Comparison of ENCODE assay signal across 8 cellular contexts in genomic region chr16:21950782-21951521, GRCh38. TPM values are rescaled to one million over a fixed set of nuclear protein-coding genes. Genes with fewer than 3 reads are reported as not detected.
DNase-seq lines count a peak whose midpoint lies in the region; ATAC-seq and TF ChIP-seq lines count a peak whose summit lies in the region.

No MANE protein-coding gene starts in this region.

- H3K27ac Mint-ChIP-seq in Caco-2 (ENCODE audit: unreplicated experiment) (no peak overlapping the region), T-helper 17 cell (peak overlapping the region; percentile 100)

- ATAC-seq in T-helper 17 cell (no peak), esophagus mucosa (no peak)

- no TSS peak for BruUV-seq in Caco-2 (replicated peaks; lab: Mats Ljungman, UMichigan)

- H3K79me2 ChIP-seq in fibroblast of lung (ENCODE audit: control insufficient read depth, insufficient read depth, low read length), result peaks cover 40% of the 10 kb centered on the region

- no peak overlapping the region for H3K4me2 ChIP-seq in fibroblast of lung (ENCODE audit: extremely low read depth, insufficient read depth, low read length)

- H3K4me3 Mint-ChIP-seq in Caco-2 (ENCODE audit: unreplicated experiment) (peak overlapping the region; percentile 99), T-helper 17 cell (peak overlapping the region; percentile 72)

- H4K20me1 ChIP-seq in fibroblast of lung (ENCODE audit: control insufficient read depth, extremely low read depth, insufficient read depth, low read length), result no peaks in the 10 kb centered on the region

- no peak overlapping the region for H3K27ac ChIP-seq in fibroblast of lung (ENCODE audit: insufficient read depth, low read length)

- TF ChIP-seq CTCF in Caco-2 (IDR thresholded peaks at IDR 0.05; ENCODE audit: insufficient read depth in 1 of 2, low read depth in 1 of 2, low read length in 1 of 2, severe bottlenecking in 1 of 2, unreplicated experiment in 1 of 2), result peak in 1 of 2 experiments; percentile 39
- peak; percentile 23 to 54 for TF ChIP-seq CTCF in fibroblast of lung (conservative IDR thresholded peaks at IDR 0.05 in 1 of 2, IDR thresholded peaks at IDR 0.05 in 1 of 2; ENCODE audit: low read depth in 1 of 2, low read length in 2 of 2)

- no peak overlapping the region for H3K4me3 ChIP-seq in Caco-2 (ENCODE audit: low read depth, low read length)
- no peak overlapping the region for H3K4me3 ChIP-seq in fibroblast of lung (replicated peaks in 1 of 4; ENCODE audit: control extremely low read depth in 1 of 4, insufficient read depth in 1 of 4, low read depth in 3 of 4, low read length in 4 of 4)

- no peaks in the 10 kb centered on the region for H3K9me3 Mint-ChIP-seq in Caco-2 (ENCODE audit: unreplicated experiment)

- DNase-seq in Caco-2 (peak in 1 of 2 experiments; percentile 16), HEK293T (ENCODE audit: extremely low spot score) (peak; percentile 33), T-helper 17 cell (no peak), fibroblast of lung (ENCODE audit: low read depth in 2 of 2) (peak; percentile 23 to 51), COLO668 (lab: John Stamatoyannopoulos, UW; ENCODE audit: unreplicated experiment) (no peak), NCI-H146 treated with DMSO at 0.1 percent for 48 hours (lab: John Stamatoyannopoulos, UW; ENCODE audit: unreplicated experiment) (no peak)
- peak; percentile 28 for DNase-seq in stimulated activated CD8-positive, alpha-beta memory T cell treated with anti-CD3 and anti-CD28 coated beads, Interleukin-4, amount 100 ng/mL, for 48 hours

- H3K4me1 Mint-ChIP-seq in Caco-2 (ENCODE audit: low read depth, unreplicated experiment) (peaks cover 6% of the 10 kb centered on the region), T-helper 17 cell (peaks cover 42% of the 10 kb centered on the region)

- intact Hi-C loops in Caco-2 (cut with micrococcal nuclease; ENCODE audit: unreplicated experiment), result no loop called here

- POLR2A ChIA-PET in Caco-2 (lab: Charles Lee) (no interaction called here), HEK293T (lab: Yijun Ruan, JAX) (no interaction called here)

- H3K36me3 Mint-ChIP-seq in Caco-2 (ENCODE audit: insufficient read depth, unreplicated experiment) (peaks cover 41% of the 10 kb centered on the region), T-helper 17 cell (ENCODE audit: low read depth) (peaks cover 3% of the 10 kb centered on the region)

- H3K36me3 ChIP-seq in Caco-2 (ENCODE audit: control insufficient read depth, insufficient read depth, low read length), result no peaks in the 10 kb centered on the region
- no peaks in the 10 kb centered on the region for H3K36me3 ChIP-seq in fibroblast of lung (ENCODE audit: control insufficient read depth, insufficient read depth, low read length)

- H3K9ac ChIP-seq in fibroblast of lung (ENCODE audit: insufficient read depth, low read length), result no peak overlapping the region

- 0 out of 2 replicates have a peak, but pooled peaks cover 3% of the 10 kb centered on the region for H3K4me1 ChIP-seq in Caco-2
- peaks cover 3% of the 10 kb centered on the region for H3K4me1 ChIP-seq in fibroblast of lung (ENCODE audit: control insufficient read depth, extremely low read depth, insufficient read depth, low read length)

- H3K27me3 Mint-ChIP-seq in Caco-2 (ENCODE audit: insufficient read depth, unreplicated experiment) (no peaks in the 10 kb centered on the region), T-helper 17 cell (no peaks in the 10 kb centered on the region)

- H3K27me3 ChIP-seq in Caco-2 (replicated peaks; ENCODE audit: control insufficient read depth, insufficient read depth, low read length), result no peaks in the 10 kb centered on the region
- no peaks in the 10 kb centered on the region for H3K27me3 ChIP-seq in fibroblast of lung (ENCODE audit: control insufficient read depth, insufficient read depth, low read length)

- H3K9me3 ChIP-seq in Caco-2, result no peaks in the 10 kb centered on the region
- no peaks in the 10 kb centered on the region for H3K9me3 ChIP-seq in T-helper 17 cell (ENCODE audit: control insufficient read depth, low read length, poor library complexity, severe bottlenecking)
- H3K9me3 ChIP-seq in fibroblast of lung (ENCODE audit: control insufficient read depth, insufficient read depth, low read depth, low read length), result no peaks in the 10 kb centered on the region

- CTCF ChIA-PET in Caco-2 (lab: Charles Lee) (interaction anchor here (0.7 to 1.1 kb wide), 5 partner anchors 10 to 238 kb away, joined by 3 to 8 read pairs (median 4); no protein-coding TSS in a partner anchor), HEK293T (lab: Yijun Ruan, JAX) (interaction anchor here (0.6 to 1.0 kb wide), 2 partner anchors 127 to 445 kb away, joined by 3 read pairs; no protein-coding TSS in a partner anchor)

- H2AFZ ChIP-seq in fibroblast of lung (ENCODE audit: low read length), result no peak overlapping the region

TF ChIP-seq in HEK293T, 16 proteins besides CTCF, POLR2A, EP300 and RAD21:
- TF ChIP-seq FOXA1 (IDR thresholded peaks at IDR 0.05) (no peak), PKNOX1 (IDR thresholded peaks at IDR 0.05) (peak; percentile 45; the same call in 1 of the 2 replicates)

RNA-seq across cellular contexts. Expression of gene UQCRC2, which starts 2.2 kb away (rescaled TPM):
- total RNA-seq in Caco-2 (2022) (225 and 260 TPM in 2 replicates), T-helper 17 cell (100 to 1,000 TPM; 169 to 201 TPM), fibroblast of lung (192 and 204 TPM in 2 replicates), esophagus mucosa (270 TPM)
- polyA plus RNA-seq in fibroblast of lung, result 181 and 207 TPM in 2 replicates
- 159 and 162 TPM in 2 replicates for polyA plus RNA-seq in fibroblast of lung (2012)
- polyA minus RNA-seq in fibroblast of lung (ENCODE audit: low replicate concordance), result 31.7 and 75.9 TPM in 2 replicates

RNA-seq across cellular contexts. Expression of gene PDZD9, which starts 50.0 kb away (rescaled TPM):
- total RNA-seq in Caco-2 (2022) (not detected in 2 replicates), T-helper 17 cell (not detected), fibroblast of lung (not detected in 2 replicates), esophagus mucosa (not detected)
- not detected in 2 replicates for polyA plus RNA-seq in fibroblast of lung
- not detected in 2 replicates for polyA plus RNA-seq in fibroblast of lung (2012)
- polyA minus RNA-seq in fibroblast of lung (ENCODE audit: low replicate concordance), result not detected in 2 replicates

RNA-seq across cellular contexts. Expression of gene MOSMO, which starts 57.0 kb away (rescaled TPM):
- 10.2 and 10.9 TPM in 2 replicates for total RNA-seq in Caco-2 (2022)
- 1 to 10 TPM; 6.2 to 8.6 TPM for total RNA-seq in T-helper 17 cell
- total RNA-seq in fibroblast of lung, result 10.8 and 13.7 TPM in 2 replicates
- polyA plus RNA-seq in fibroblast of lung, result 14.0 and 15.4 TPM in 2 replicates
- polyA plus RNA-seq in fibroblast of lung (2012), result 10.0 and 13.6 TPM in 2 replicates
- polyA minus RNA-seq in fibroblast of lung (ENCODE audit: low replicate concordance), result 0.33 and 0.75 TPM in 2 replicates
- 5.6 TPM for total RNA-seq in esophagus mucosa

Comparison
In these comparisons a context has a peak if more than half of its experiments do, and no peak if none do; other contexts are left out.
1. DNase-seq: peak in HEK293T (single experiment), fibroblast of lung (2 of 2) and stimulated activated CD8-positive, alpha-beta memory T cell treated with anti-CD3 and anti-CD28 coated beads, Interleukin-4, amount 100 ng/mL, for 48 hours (single experiment); none in T-helper 17 cell (0 of 3), COLO668 (single experiment) and NCI-H146 treated with DMSO at 0.1 percent for 48 hours (single experiment).